Comparison of ENCODE assay signal across 12 cellular contexts in genomic region chr1:206513312-206514111, GRCh38. TPM values are rescaled to one million over a fixed set of nuclear protein-coding genes. Genes with fewer than 3 reads are reported as not detected.
DNase-seq lines count a peak whose midpoint lies in the region; ATAC-seq, FAIRE-seq and TF ChIP-seq lines count a peak whose summit lies in the region.
"Had no signal": no experiment of that assay in that cellular context is flagged by ENCODE, and none has a peak within 500 bp of the region (broad histone marks: within the 10 kb centered on the region; RNA-seq: fewer than 3 reads in every experiment).

No MANE protein-coding gene starts in this region.

- FAIRE-seq in bronchial epithelial cell (lab: Jason Lieb, UNC), result no peak

- peaks cover 0 to 5% (median 0%) of the 10 kb centered on the region in 5 donors for H3K36me3 Mint-ChIP-seq in naive thymus-derived CD4-positive, alpha-beta T cell
- no peaks in the 10 kb centered on the region for H3K36me3 Mint-ChIP-seq in neural progenitor cell
- H3K36me3 Mint-ChIP-seq: natural killer cell treated with Interleukin-12 subunit alpha and Interleukin-12 subunit beta and Interleukin-15 and Interleukin-18, amount 100 ng/mL, for 72 hours; stimulated activated naive B cell treated with anti-CD40 and anti-IgM and Interleukin-4, amounts not matched to agents 10 μg/mL and 1 μg/mL and 100 μg/mL, for 72 hours had no signal

- H3K27me3 ChIP-seq in bronchial epithelial cell (ENCODE audit: control insufficient read depth, insufficient read depth, low read length), result no peaks in the 10 kb centered on the region
- H3K27me3 ChIP-seq in lung (ENCODE audit: control insufficient read depth, insufficient read depth), result no peaks in the 10 kb centered on the region
- no peaks in the 10 kb centered on the region for H3K27me3 ChIP-seq in uterus
- H3K27me3 ChIP-seq in naive thymus-derived CD4-positive, alpha-beta T cell (ENCODE audit: control insufficient read depth in 2 of 2, insufficient read depth in 2 of 2, low read length in 2 of 2), result no peaks in the 10 kb centered on the region
- peaks cover 31% of the 10 kb centered on the region for H3K27me3 ChIP-seq in neural progenitor cell

- H2AFZ ChIP-seq in neural progenitor cell (replicated peaks), result no peak overlapping the region

- H3K4me3 Mint-ChIP-seq in naive thymus-derived CD4-positive, alpha-beta T cell, result no peak overlapping the region
- no peak overlapping the region for H3K4me3 Mint-ChIP-seq in neural progenitor cell
- H3K4me3 Mint-ChIP-seq: activated B cell treated with CpG ODN at 0.5 μM for 24 hours; natural killer cell treated with Interleukin-12 subunit alpha and Interleukin-12 subunit beta and Interleukin-15 and Interleukin-18, amount 100 ng/mL, for 72 hours; stimulated activated naive B cell treated with anti-CD40 and anti-IgM and Interleukin-4, amounts not matched to agents 10 μg/mL and 1 μg/mL and 100 μg/mL, for 72 hours had no signal

- H3K27me3 Mint-ChIP-seq in naive thymus-derived CD4-positive, alpha-beta T cell, result peaks cover 12 to 17% (median 15%) of the 10 kb centered on the region in 5 donors
- H3K27me3 Mint-ChIP-seq in neural progenitor cell (ENCODE audit: insufficient read depth, low read depth), result peaks cover 44% of the 10 kb centered on the region

- H3K27ac Mint-ChIP-seq in naive thymus-derived CD4-positive, alpha-beta T cell, result no peak overlapping the region
- H3K27ac Mint-ChIP-seq in neural progenitor cell, result no peak overlapping the region
- H3K27ac Mint-ChIP-seq: activated B cell treated with CpG ODN at 0.5 μM for 24 hours; stimulated activated naive B cell treated with anti-CD40 and anti-IgM and Interleukin-4, amounts not matched to agents 10 μg/mL and 1 μg/mL and 100 μg/mL, for 72 hours had no signal

- POLR2A ChIA-PET in naive thymus-derived CD4-positive, alpha-beta T cell (lab: Charles Lee), result no interaction called here

- no peaks in the 10 kb centered on the region for H3K9me3 Mint-ChIP-seq in naive thymus-derived CD4-positive, alpha-beta T cell
- no peaks in the 10 kb centered on the region for H3K9me3 Mint-ChIP-seq in neural progenitor cell
- H3K9me3 Mint-ChIP-seq: activated B cell treated with CpG ODN at 0.5 μM for 24 hours; natural killer cell treated with Interleukin-12 subunit alpha and Interleukin-12 subunit beta and Interleukin-15 and Interleukin-18, amount 100 ng/mL, for 72 hours; stimulated activated naive B cell treated with anti-CD40 and anti-IgM and Interleukin-4, amounts not matched to agents 10 μg/mL and 1 μg/mL and 100 μg/mL, for 72 hours had no signal

- no peak for TF ChIP-seq RAD21 in Ishikawa (IDR thresholded peaks at IDR 0.05; ENCODE audit: low read depth)

- H4K20me1 ChIP-seq in neural progenitor cell (ENCODE audit: low read depth), result peaks cover 1% of the 10 kb centered on the region

- H3F3A ChIP-seq in neural progenitor cell (ENCODE audit: low read depth), result no peaks in the 10 kb centered on the region

- no peak for TF ChIP-seq EP300 in Ishikawa (IDR thresholded peaks at IDR 0.05; ENCODE audit: borderline replicate concordance)

- ATAC-seq in lung (ENCODE audit: insufficient read depth, low FRiP score) (peak; percentile 63), GM21619 (IDR thresholded peaks at IDR 0.05; ENCODE audit: unreplicated experiment) (no peak)
- ATAC-seq in naive thymus-derived CD4-positive, alpha-beta T cell, result no peak
- ATAC-seq: natural killer cell treated with Interleukin-12 subunit alpha and Interleukin-12 subunit beta and Interleukin-15 and Interleukin-18, amount 100 ng/mL, for 72 hours; stimulated activated naive B cell treated with anti-CD40 and anti-IgM and Interleukin-4, amounts not matched to agents 10 μg/mL and 1 μg/mL and 100 μg/mL, for 72 hours had no signal

- WGBS in lung, 2 donors, result 62 to 86% methylated on average over 11 of the region's 11 CpGs

- CTCF ChIA-PET in naive thymus-derived CD4-positive, alpha-beta T cell (lab: Charles Lee), result no interaction called here

- TF ChIP-seq CTCF in bronchial epithelial cell (IDR thresholded peaks at IDR 0.05; ENCODE audit: insufficient read depth, low read length, severe bottlenecking), result no peak
- TF ChIP-seq CTCF in lung (IDR thresholded peaks at IDR 0.05; ENCODE audit: control extremely low read depth, extremely low read depth), result no peak
- no peak for TF ChIP-seq CTCF in uterus (IDR thresholded peaks at IDR 0.05)
- TF ChIP-seq CTCF in neural progenitor cell (IDR thresholded peaks at IDR 0.05), result no peak

- H3K9ac ChIP-seq in neural progenitor cell, result no peak overlapping the region

- H3K4me1 ChIP-seq in lung (ENCODE audit: control insufficient read depth in 2 of 2, insufficient read depth in 2 of 2, low read length in 2 of 2) (peaks cover 0 to 4% of the 10 kb centered on the region in 2 donors), uterus (peaks cover 4 to 5% of the 10 kb centered on the region in 2 donors), neural progenitor cell (peaks cover 19% of the 10 kb centered on the region)
- H3K4me1 ChIP-seq in naive thymus-derived CD4-positive, alpha-beta T cell (ENCODE audit: control insufficient read depth in 2 of 2, insufficient read depth in 2 of 2, low read length in 2 of 2), result peaks cover 0 to 1% of the 10 kb centered on the region in 2 donors

- no peaks in the 10 kb centered on the region for H3K36me3 ChIP-seq in bronchial epithelial cell (ENCODE audit: control insufficient read depth, insufficient read depth, low read length)
- no peaks in the 10 kb centered on the region for H3K36me3 ChIP-seq in lung (ENCODE audit: control insufficient read depth in 2 of 2, insufficient read depth in 2 of 2, low read length in 2 of 2)
- H3K36me3 ChIP-seq in uterus, result no peaks in the 10 kb centered on the region
- H3K36me3 ChIP-seq in naive thymus-derived CD4-positive, alpha-beta T cell (ENCODE audit: control insufficient read depth in 2 of 3, insufficient read depth in 3 of 3, low read length in 3 of 3), result no peaks in the 10 kb centered on the region
- H3K36me3 ChIP-seq in neural progenitor cell, result no peaks in the 10 kb centered on the region

- no peak for TF ChIP-seq POLR2A in uterus (IDR thresholded peaks at IDR 0.05)

- H3K4me3 ChIP-seq in bronchial epithelial cell (ENCODE audit: low read depth, low read length), result no peak overlapping the region
- H3K4me3 ChIP-seq in lung, result no peak overlapping the region
- H3K4me3 ChIP-seq in uterus, result no peak overlapping the region
- H3K4me3 ChIP-seq in naive thymus-derived CD4-positive, alpha-beta T cell (ENCODE audit: low read length), result no peak overlapping the region
- H3K4me3 ChIP-seq in neural progenitor cell, result no peak overlapping the region

- peaks cover 0 to 31% (median 7%) of the 10 kb centered on the region in 7 donors for H3K4me1 Mint-ChIP-seq in naive thymus-derived CD4-positive, alpha-beta T cell
- H3K4me1 Mint-ChIP-seq in neural progenitor cell, result peaks cover 56% of the 10 kb centered on the region

- H3K4me2 ChIP-seq in neural progenitor cell, result no peak overlapping the region

- intact Hi-C loops in uterus (cut with DNase I; ENCODE audit: low total_unique reads), result no loop called here
- intact Hi-C loops in naive thymus-derived CD4-positive, alpha-beta T cell (cut with micrococcal nuclease), result no loop called here

- H3K27ac ChIP-seq in lung (ENCODE audit: low read depth in 1 of 2, low read length in 1 of 2) (peak overlapping the region in 1 of 2 donors; percentile 85), uterus (peak overlapping the region; percentile 40 to 57), neural progenitor cell (no peak overlapping the region)
- H3K27ac ChIP-seq in naive thymus-derived CD4-positive, alpha-beta T cell (ENCODE audit: low read depth, low read length), result no peak overlapping the region

- H3K9me3 ChIP-seq in lung (ENCODE audit: control insufficient read depth in 2 of 2, insufficient read depth in 1 of 2, low read length in 1 of 2), result no peaks in the 10 kb centered on the region
- H3K9me3 ChIP-seq in uterus, result no peaks in the 10 kb centered on the region
- no peaks in the 10 kb centered on the region for H3K9me3 ChIP-seq in naive thymus-derived CD4-positive, alpha-beta T cell (ENCODE audit: control insufficient read depth in 2 of 3, low read length in 3 of 3)
- H3K9me3 ChIP-seq in neural progenitor cell (ENCODE audit: low read depth), result no peaks in the 10 kb centered on the region

- DNase-seq in bronchial epithelial cell (ENCODE audit: low read depth), result peak; percentile 96
- no peak for DNase-seq in lung (ENCODE audit: low spot score)
- DNase-seq in uterus, result peak; percentile 71 to 77
- DNase-seq in naive thymus-derived CD4-positive, alpha-beta T cell, result no peak
- DNase-seq in neural progenitor cell (ENCODE audit: low spot score), result no peak
- DNase-seq: activated B cell treated with CpG ODN at 0.5 μM for 24 hours; central memory CD4-positive, alpha-beta T cell; NCI-H2107; stimulated activated naive B cell treated with anti-CD40 and anti-IgM and Interleukin-4, amounts not matched to agents 10 μg/mL and 1 μg/mL and 100 μg/mL, for 72 hours had no signal

- no peaks in the 10 kb centered on the region for H3K79me2 ChIP-seq in neural progenitor cell (ENCODE audit: low read depth)

TF ChIP-seq in Ishikawa, 13 proteins besides CTCF, POLR2A, EP300 and RAD21:
- peak; percentile 42 for TF ChIP-seq NFIC (IDR thresholded peaks at IDR 0.05)
- TF ChIP-seq CREB1 (IDR thresholded peaks at IDR 0.05; ENCODE audit: low read depth), result no peak

RNA-seq across cellular contexts. Expression of gene RASSF5, which starts 6.2 kb away (rescaled TPM):
- total RNA-seq in bronchial epithelial cell (3.4 and 4.6 TPM in 2 replicates), lung (10 to 100 TPM; 23.7 to 37.7 TPM), uterus (1 to 10 TPM in 3 of 4 donors, under 1 TPM in 1; 0.77 to 5.3 (median 3.2) TPM), neural progenitor cell (ENCODE audit: low replicate concordance) (0.19 and 0.43 TPM in 2 replicates)
- polyA plus RNA-seq in lung, result 10 to 100 TPM; 10.3 to 38.2 TPM
- 100 to 1,000 TPM; 155 to 240 (median 218) TPM for total RNA-seq in naive thymus-derived CD4-positive, alpha-beta T cell
- polyA plus RNA-seq in naive thymus-derived CD4-positive, alpha-beta T cell, result 100 to 1,000 TPM; 299 to 416 TPM

RNA-seq across cellular contexts. Expression of gene IKBKE, which starts 43.2 kb away (rescaled TPM):
- 2.9 and 5.8 TPM in 2 replicates for total RNA-seq in bronchial epithelial cell
- 10 to 100 TPM in 1 of 2 donors, 1 to 10 TPM in 1; 7.5 to 15.8 TPM for total RNA-seq in lung
- 10 to 100 TPM in 1 of 2 donors, 1 to 10 TPM in 1; 6.1 to 17.1 TPM for polyA plus RNA-seq in lung
- 1 to 10 TPM in 2 of 4 donors, not detected in 2; 1.5 to 6.7 TPM for total RNA-seq in uterus
- 100 to 1,000 TPM in 1 of 5 experiments, 10 to 100 TPM in 4; 50.1 to 177 (median 79.1) TPM for total RNA-seq in naive thymus-derived CD4-positive, alpha-beta T cell
- 10 to 100 TPM; 32.5 to 48.3 TPM for polyA plus RNA-seq in naive thymus-derived CD4-positive, alpha-beta T cell
- total RNA-seq in neural progenitor cell (ENCODE audit: low replicate concordance), result 0.26 and 2.7 TPM in 2 replicates

Comparison
In these comparisons a context has a peak if more than half of its experiments do, and no peak if none do; other contexts are left out.
1. DNase-seq: peak in bronchial epithelial cell (single experiment) and uterus (2 of 2); none in lung (single experiment), naive thymus-derived CD4-positive, alpha-beta T cell (0 of 9) and neural progenitor cell (single experiment).
2. H3K27ac ChIP-seq: peak in uterus (2 of 2); none in naive thymus-derived CD4-positive, alpha-beta T cell (single experiment) and neural progenitor cell (single experiment).
3. RNA of gene RASSF5, which starts 6.2 kb away (total RNA-seq): 155 to 240 TPM in naive thymus-derived CD4-positive, alpha-beta T cell; 23.7 to 37.7 TPM in lung, 0.77 to 5.3 TPM in uterus, 3.4 to 4.6 TPM in bronchial epithelial cell and 0.19 to 0.43 TPM in neural progenitor cell; every median in the first group is over 4 times any median in the second.